34 cellular contexts compared by ENCODE assay signal in genomic region chr1:41691424-41691823, GRCh38.
"Had no signal": no experiment of that assay in that cellular context is flagged by ENCODE, and none has a peak within 500 bp of the region (broad histone marks: within the 10 kb centered on the region; RNA-seq: fewer than 3 reads in every experiment).

No MANE protein-coding gene starts in this region.

- H3K9me3 ChIP-seq: MG63, Peyer's patch, SJSA1, SK-N-SH had no signal

- FAIRE-seq: bronchial epithelial cell, TTC549 had no signal

- H3K9me3 Mint-ChIP-seq: activated CD4-positive, alpha-beta memory T cell treated with anti-CD3 and anti-CD28 coated beads for 36 hours; activated naive CD8-positive, alpha-beta T cell treated with anti-CD3 and anti-CD28 coated beads, Interleukin-2, amount 50 U/mL, for 24 hours; brain; T-helper 1 cell treated with Interleukin-12 subunit alpha and Interleukin-12 subunit beta and Interleukin-4 antibody, amounts not matched to agents 30 μg/mL and 1 μg/mL, for 36 hours; T-helper 2 cell treated with Interferon-gamma antibody and Interleukin-4, amounts not matched to agents 5 μg/mL and 100 μg/mL, for 36 hours had no signal

- H3K36me3 Mint-ChIP-seq: activated CD4-positive, alpha-beta memory T cell treated with anti-CD3 and anti-CD28 coated beads for 36 hours; brain had no signal

- H3K4me3 ChIP-seq: MG63, Peyer's patch, SJSA1 had no signal

- H3K27ac ChIP-seq: Peyer's patch, SJSA1 had no signal

- H3K4me1 ChIP-seq: Peyer's patch, SJSA1 had no signal

- H3K36me3 ChIP-seq: MG63, Peyer's patch, SJSA1 had no signal

- H3K27ac Mint-ChIP-seq: activated CD4-positive, alpha-beta memory T cell treated with anti-CD3 and anti-CD28 coated beads for 36 hours; activated naive CD8-positive, alpha-beta T cell; activated naive CD8-positive, alpha-beta T cell treated with anti-CD3 and anti-CD28 coated beads, Interleukin-2, amount 50 U/mL, for 24 hours; activated T-helper 1 cell treated with anti-CD3 and anti-CD28 coated beads, Interleukin-12 subunit alpha, Interleukin-12 subunit beta, Interleukin-2, Interleukin-4 antibody, amounts not matched to agents 30 ng/mL and 10 ng/mL and 1 ng/mL, durations not matched to agents 14 hours and 24 hours and 36 hours; T-helper 1 cell treated with Interleukin-12 subunit alpha and Interleukin-12 subunit beta and Interleukin-4 antibody, amounts not matched to agents 30 μg/mL and 1 μg/mL, for 36 hours; T-helper 2 cell treated with Interferon-gamma antibody and Interleukin-4, amounts not matched to agents 5 μg/mL and 100 μg/mL, for 36 hours had no signal

- ATAC-seq: activated naive CD8-positive, alpha-beta T cell treated with anti-CD3 and anti-CD28 coated beads, Interleukin-2, amount 50 U/mL, for 24 hours; PC-3 had no signal

- DNase-seq: activated CD4-positive, alpha-beta memory T cell treated with anti-CD3 and anti-CD28 coated beads for 36 hours; activated CD4-positive, alpha-beta T cell treated with anti-CD3 and anti-CD28 coated beads for 4 hours; activated CD4-positive, alpha-beta T cell treated with anti-CD3 and anti-CD28 coated beads, Interleukin-2, amount 50 U/mL, for 1 hour; activated effector memory CD4-positive, alpha-beta T cell treated with Interleukin-2 at 50 U/mL for 16 hours; activated naive CD8-positive, alpha-beta T cell treated with anti-CD3 and anti-CD28 coated beads, Interleukin-2, amount 50 U/mL, for 24 hours; anterior cingulate cortex; caudate nucleus; cerebellar nuclear complex; Kasumi-1; KG1; MG63; NCI-H1048; NCI-H1436 treated with DMSO at 0.1 percent for 48 hours; NCI-H187; NCI-H2029 treated with DMSO at 0.1 percent for 48 hours; NCI-H2107; NCI-H2171; NCI-H510A; NCI-H526; NCI-H748 treated with DMSO at 0.1 percent for 48 hours; NK-92 treated with Interleukin-12 subunit alpha and Interleukin-12 subunit beta, amount 100 ng/mL, for 24 hours; PC-3; Peyer's patch; RPMI8226; SHP77 treated with DMSO at 0.1 percent for 48 hours; SK-N-SH had no signal

- H3K27me3 ChIP-seq: MG63, Peyer's patch, SJSA1 had no signal

- H3K4me3 Mint-ChIP-seq: activated CD4-positive, alpha-beta memory T cell treated with anti-CD3 and anti-CD28 coated beads for 36 hours; activated naive CD8-positive, alpha-beta T cell; activated naive CD8-positive, alpha-beta T cell treated with anti-CD3 and anti-CD28 coated beads, Interleukin-2, amount 50 U/mL, for 24 hours; activated T-helper 1 cell treated with anti-CD3 and anti-CD28 coated beads, Interleukin-12 subunit alpha, Interleukin-12 subunit beta, Interleukin-2, Interleukin-4 antibody, amounts not matched to agents 30 ng/mL and 10 ng/mL and 1 ng/mL, durations not matched to agents 14 hours and 24 hours and 36 hours; brain; T-helper 1 cell treated with Interleukin-12 subunit alpha and Interleukin-12 subunit beta and Interleukin-4 antibody, amounts not matched to agents 30 μg/mL and 1 μg/mL, for 36 hours; T-helper 2 cell treated with Interferon-gamma antibody and Interleukin-4, amounts not matched to agents 5 μg/mL and 100 μg/mL, for 36 hours had no signal

- H3K27me3 Mint-ChIP-seq: activated CD4-positive, alpha-beta memory T cell treated with anti-CD3 and anti-CD28 coated beads for 36 hours; activated naive CD8-positive, alpha-beta T cell; activated naive CD8-positive, alpha-beta T cell treated with anti-CD3 and anti-CD28 coated beads, Interleukin-2, amount 50 U/mL, for 24 hours had no signal
